In the genomic region with DNA sequence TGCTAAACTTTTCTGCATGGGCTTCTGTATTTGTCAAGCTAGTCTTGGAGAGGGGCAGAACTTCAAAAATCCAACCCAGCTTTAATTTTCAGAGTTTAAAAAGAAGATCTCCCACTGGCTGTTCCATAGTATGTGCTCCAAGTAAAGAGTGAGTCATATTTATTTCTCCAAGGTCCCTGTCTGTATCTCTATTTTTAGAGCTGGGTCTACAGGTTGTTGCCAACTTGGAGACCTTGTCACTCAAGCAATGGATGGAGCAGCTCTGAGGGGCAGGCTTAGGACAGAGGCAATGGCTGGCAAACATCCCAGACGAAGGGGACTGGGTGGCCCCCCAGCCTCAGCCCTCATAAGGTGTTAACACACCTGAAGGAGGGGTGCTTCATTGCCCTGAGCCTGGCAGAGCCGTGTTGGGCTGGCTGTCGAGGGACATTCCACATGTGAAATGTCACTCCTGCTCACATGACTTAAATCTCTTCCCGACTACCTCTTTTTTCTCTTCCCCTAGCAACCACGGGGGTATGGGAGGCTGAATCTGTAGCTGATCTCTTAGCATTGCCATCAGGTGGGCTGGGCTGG, we compare ENCODE assay signal across 1 cellular context.
TF ChIP-seq lines count a peak whose summit lies in the region.

No MANE protein-coding gene starts in this region.

TF ChIP-seq in H1, 55 proteins besides CTCF, POLR2A, EP300 and RAD21:
- TF ChIP-seq, protein P1, sequence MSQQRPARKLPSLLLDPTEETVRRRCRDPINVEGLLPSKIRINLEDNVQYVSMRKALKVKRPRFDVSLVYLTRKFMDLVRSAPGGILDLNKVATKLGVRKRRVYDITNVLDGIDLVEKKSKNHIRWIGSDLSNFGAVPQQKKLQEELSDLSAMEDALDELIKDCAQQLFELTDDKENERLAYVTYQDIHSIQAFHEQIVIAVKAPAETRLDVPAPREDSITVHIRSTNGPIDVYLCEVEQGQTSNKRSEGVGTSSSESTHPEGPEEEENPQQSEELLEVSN (IDR thresholded peaks at IDR 0.05), result peak; percentile 15; the same call in 1 of the 2 replicates
- no peak for TF ChIP-seq RFX5 (IDR thresholded peaks at IDR 0.05; ENCODE audit: borderline replicate concordance, low read depth, low read length)
